ENCODE assay signal across 25 cellular contexts in genomic region chr4:42478509-42478908, GRCh38.
DNase-seq lines count a peak whose midpoint lies in the region; ATAC-seq, FAIRE-seq and TF ChIP-seq lines count a peak whose summit lies in the region.
"Had no signal": no experiment of that assay in that cellular context is flagged by ENCODE, and none has a peak within 500 bp of the region (broad histone marks: within the 10 kb centered on the region; RNA-seq: fewer than 3 reads in every experiment).

No MANE protein-coding gene starts in this region.

- H3K36me3 ChIP-seq in GM12878 (ENCODE audit: control insufficient read depth in 2 of 2, insufficient read depth in 2 of 2, low read length in 1 of 2) = peaks cover 0 to 4% of the 10 kb centered on the region in 2 experiments; a peak in 3 of 4 replicates
- H3K36me3 ChIP-seq: HAP-1, lower lobe of right lung, upper lobe of right lung had no signal

- ATAC-seq in GM18868 (IDR thresholded peaks at IDR 0.05; ENCODE audit: unreplicated experiment) (peak; percentile 96), GM21717 (IDR thresholded peaks at IDR 0.05; ENCODE audit: unreplicated experiment) (peak; percentile 69), HG02885 (IDR thresholded peaks at IDR 0.05; ENCODE audit: poor library complexity, unreplicated experiment) (peak; percentile 64), GM12878 (peak; percentile 68), esophagus mucosa (no peak)
- ATAC-seq: activated naive CD8-positive, alpha-beta T cell treated with anti-CD3 and anti-CD28 coated beads, Interleukin-2, amount 50 U/mL, for 24 hours; lower lobe of right lung; mucosa of descending colon; upper lobe of right lung had no signal

- SMC1A ChIA-PET in GM12878 (lab: Charles Lee; ENCODE audit: uncharacterized antibody, unreplicated experiment) = interaction anchor here (0.6 to 4.3 kb wide), 11 partner anchors 8 to 107 kb away, joined by 3 to 42 read pairs (median 3); no protein-coding TSS in a partner anchor

- DNase-seq in GM12878 (ENCODE audit: low read depth, low spot score) = no peak
- DNase-seq in SIG-M5 (lab: John Stamatoyannopoulos, UW) = no peak
- DNase-seq in germinal center (ENCODE audit: low spot score) = no peak
- DNase-seq in Kasumi-1 (lab: John Stamatoyannopoulos, UW) = no peak
- DNase-seq: activated CD4-positive, alpha-beta memory T cell treated with anti-CD3 and anti-CD28 coated beads for 36 hours; activated CD4-positive, CD25-positive, alpha-beta regulatory T cell; activated effector memory CD4-positive, alpha-beta T cell treated with anti-CD3 and anti-CD28 coated beads, Interleukin-2, amount 50 U/mL, for 16 hours; activated naive CD8-positive, alpha-beta T cell treated with anti-CD3 and anti-CD28 coated beads, Interleukin-2, amount 50 U/mL, for 24 hours; CD4-positive, CD25-positive, alpha-beta regulatory T cell; lower lobe of right lung; mucosa of descending colon; NCI-H1417; NCI-H2081; NCI-H345; NCI-H748 treated with DMSO at 0.1 percent for 48 hours; T1000; upper lobe of right lung had no signal

- no peaks in the 10 kb centered on the region for H3K79me2 ChIP-seq in GM12878 (ENCODE audit: control insufficient read depth, insufficient read depth, low read length)

- no peaks in the 10 kb centered on the region for H3K27me3 ChIP-seq in GM12878 (replicated peaks in 1 of 2; ENCODE audit: control insufficient read depth in 2 of 2, insufficient read depth in 2 of 2, low read length in 1 of 2)
- H3K27me3 ChIP-seq: upper lobe of right lung had no signal

- no peaks in the 10 kb centered on the region for H3K4me1 ChIP-seq in GM12878 (ENCODE audit: control insufficient read depth, insufficient read depth, low read length)
- H3K4me1 ChIP-seq: lower lobe of right lung, upper lobe of right lung had no signal

- no peak for FAIRE-seq in GM12878 (lab: Jason Lieb, UNC)
- FAIRE-seq: D721Med, endothelial cell of umbilical vein had no signal

- no peak overlapping the region for H3K27ac ChIP-seq in GM12878 (ENCODE audit: control insufficient read depth, insufficient read depth)
- H3K27ac ChIP-seq: lower lobe of right lung, skin epidermis, upper lobe of right lung had no signal

- H3K4me3 ChIP-seq in GM12878 = no peak overlapping the region
- H3K4me3 ChIP-seq: HAP-1, lower lobe of right lung, mucosa of descending colon, skin epidermis, upper lobe of right lung had no signal

- in situ Hi-C loops in GM12878 (cut with MboI) = no loop called here

- H3K9me3 ChIP-seq in GM12878 (replicated peaks; ENCODE audit: control insufficient read depth, insufficient read depth, low read length) = no peaks in the 10 kb centered on the region
- H3K9me3 ChIP-seq: HAP-1, lower lobe of right lung, mucosa of descending colon, upper lobe of right lung had no signal

- WGBS in GM12878 (ENCODE audit: insufficient coverage, insufficient replicate concordance, low lambda C conversion rate, missing lambda C conversion rate) = 0% methylated on average over 2 of the region's 2 CpGs

- TF ChIP-seq EP300 in GM12878 (IDR thresholded peaks at IDR 0.05; ENCODE audit: borderline replicate concordance in 1 of 2, control insufficient read depth in 1 of 2, low read depth in 2 of 2, low read length in 2 of 2) = no peak

- intact Hi-C loops in GM12878 (cut with micrococcal nuclease; ENCODE audit: unreplicated experiment) = no loop called here

- TF ChIP-seq POLR2A in GM12878 (IDR thresholded peaks at IDR 0.05; ENCODE audit: low read depth, low read length) = no peak

- H4K20me1 ChIP-seq in GM12878 (ENCODE audit: control insufficient read depth, insufficient read depth) = no peaks in the 10 kb centered on the region

- no peak overlapping the region for H3K4me2 ChIP-seq in GM12878 (ENCODE audit: control insufficient read depth, insufficient read depth)

- H3K9ac ChIP-seq in GM12878 (ENCODE audit: control insufficient read depth, insufficient read depth, low read length) = no peak overlapping the region

- RAD21 ChIA-PET in GM12878 (lab: Charles Lee; ENCODE audit: unreplicated experiment) = interaction anchor here (0.5 to 2.4 kb wide), 3 partner anchors 11 to 30 kb away, joined by 4 to 25 read pairs (median 6); no protein-coding TSS in a partner anchor

- BruUV-seq in GM12878 (replicated peaks; lab: Mats Ljungman, UMichigan) = no TSS peak

- CTCF ChIA-PET in GM12878 (lab: Yijun Ruan, JAX) = interaction anchor here (0.6 to 2.1 kb wide), 9 partner anchors 10 to 1220 kb away, joined by 3 to 6 read pairs (median 4); no protein-coding TSS in a partner anchor

- POLR2A ChIA-PET in GM12878 (lab: Charles Lee) = interaction anchor here (2.6 kb wide), 1 partner anchor 11 kb away, joined by 9 read pairs; no protein-coding TSS in a partner anchor

- TF ChIP-seq CTCF in GM12878 (IDR thresholded peaks at IDR 0.05 in 2 of 3, conservative IDR thresholded peaks at IDR 0.05 in 1 of 3; ENCODE audit: control insufficient read depth in 2 of 3, extremely low read depth in 1 of 3, insufficient read depth in 1 of 3, low read depth in 3 of 3, low read length in 3 of 3) = no peak

- TF ChIP-seq RAD21 in GM12878 (IDR thresholded peaks at IDR 0.05; ENCODE audit: insufficient read depth, low read depth, low read length) = no peak

- no peak overlapping the region for H2AFZ ChIP-seq in GM12878 (ENCODE audit: control insufficient read depth, low read depth, low read length)

TF ChIP-seq in GM12878, 131 proteins besides CTCF, POLR2A, EP300 and RAD21 (continues in another document):
- TF ChIP-seq MEF2A (IDR thresholded peaks at IDR 0.05; ENCODE audit: insufficient read depth, low read depth, low read length) (0 out of 2 replicates have a peak, but pooled peaks have one; percentile 33), HCFC1 (IDR thresholded peaks at IDR 0.05; ENCODE audit: low read length) (no peak), RFX5 (IDR thresholded peaks at IDR 0.05; ENCODE audit: low read depth, low read length) (no peak), IKZF1 (conservative IDR thresholded peaks at IDR 0.05) (no peak; the same call in 1 of the 2 replicates), ZBTB33 (IDR thresholded peaks at IDR 0.05) (no peak), BACH1 (IDR thresholded peaks at IDR 0.05; ENCODE audit: borderline replicate concordance) (no peak), EED (IDR thresholded peaks at IDR 0.05; ENCODE audit: low read depth) (no peak), ZNF217 (IDR thresholded peaks at IDR 0.05) (no peak), E4F1 (IDR thresholded peaks at IDR 0.05; ENCODE audit: borderline replicate concordance, partially characterized antibody) (no peak), SUZ12 (IDR thresholded peaks at IDR 0.05; ENCODE audit: unreplicated experiment) (no peak), NR2C2 (IDR thresholded peaks at IDR 0.05; ENCODE audit: borderline replicate concordance, control insufficient read depth, insufficient read length, low read depth) (no peak), TAF1 (IDR thresholded peaks at IDR 0.05; ENCODE audit: borderline replicate concordance, low read depth, low read length) (no peak), KAT2A (conservative IDR thresholded peaks at IDR 0.05; ENCODE audit: control insufficient read depth, low read depth, low read length) (no peak), IKZF2 (IDR thresholded peaks at IDR 0.05) (peak in 1 of 2 experiments; percentile 13; a peak in 1 of 4 replicates), CBFB (IDR thresholded peaks at IDR 0.05; ENCODE audit: low read depth) (no peak), ZNF274 (IDR thresholded peaks at IDR 0.05; ENCODE audit: insufficient read depth, insufficient read length) (no peak)
- TF ChIP-seq, protein P1, sequence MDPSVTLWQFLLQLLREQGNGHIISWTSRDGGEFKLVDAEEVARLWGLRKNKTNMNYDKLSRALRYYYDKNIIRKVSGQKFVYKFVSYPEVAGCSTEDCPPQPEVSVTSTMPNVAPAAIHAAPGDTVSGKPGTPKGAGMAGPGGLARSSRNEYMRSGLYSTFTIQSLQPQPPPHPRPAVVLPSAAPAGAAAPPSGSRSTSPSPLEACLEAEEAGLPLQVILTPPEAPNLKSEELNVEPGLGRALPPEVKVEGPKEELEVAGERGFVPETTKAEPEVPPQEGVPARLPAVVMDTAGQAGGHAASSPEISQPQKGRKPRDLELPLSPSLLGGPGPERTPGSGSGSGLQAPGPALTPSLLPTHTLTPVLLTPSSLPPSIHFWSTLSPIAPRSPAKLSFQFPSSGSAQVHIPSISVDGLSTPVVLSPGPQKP (IDR thresholded peaks at IDR 0.05; ENCODE audit: low read depth, low read length) = no peak
